ENCODE assay signal across 39 cellular contexts in the genomic region with DNA sequence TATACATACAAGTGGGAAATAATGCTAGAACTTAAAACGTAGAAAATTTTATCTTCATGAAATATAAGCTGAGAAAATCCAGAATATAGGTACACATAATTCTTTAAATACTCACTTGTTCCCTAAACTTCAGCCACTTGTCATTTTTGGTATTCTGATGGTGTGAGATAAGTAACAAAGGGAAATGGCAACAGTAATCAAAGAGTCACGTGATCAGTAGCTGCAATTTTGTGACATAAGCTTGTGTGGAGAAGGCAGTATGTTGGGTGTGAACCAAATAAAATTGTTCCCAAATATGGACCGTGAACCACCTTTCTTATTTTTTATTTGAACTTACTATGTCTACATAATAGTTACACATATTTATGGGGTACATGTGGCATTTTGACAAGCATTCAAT.
"Had no signal": no experiment of that assay in that cellular context is flagged by ENCODE, and none has a peak within 500 bp of the region (broad histone marks: within the 10 kb centered on the region; RNA-seq: fewer than 3 reads in every experiment).

No MANE protein-coding gene starts in this region.

- H3K27ac ChIP-seq: adrenal gland, ascending aorta, body of pancreas, brain microvascular endothelial cell, breast epithelium, cardiac muscle cell had no signal

- H3K36me3 Mint-ChIP-seq: activated naive CD4-positive, alpha-beta T cell treated with anti-CD3 and anti-CD28 coated beads, Interleukin-2, amount 10 ng/mL, durations not matched to agents 7 days and 5 days; activated naive CD4-positive, alpha-beta T cell treated with anti-CD3 and anti-CD28 coated beads, Interleukin-2, amount 50 U/mL, for 24 hours; activated naive CD4-positive, alpha-beta T cell treated with anti-CD3 and anti-CD28 coated beads, Interleukin-2, amount 50 U/mL, for 72 hours; activated naive CD8-positive, alpha-beta T cell; activated naive CD8-positive, alpha-beta T cell treated with anti-CD3 and anti-CD28 coated beads for 36 hours; activated naive CD8-positive, alpha-beta T cell treated with anti-CD3 and anti-CD28 coated beads, Interleukin-2, amount 10 ng/mL, durations not matched to agents 7 days and 5 days; brain had no signal

- DNase-seq: activated effector memory CD4-positive, alpha-beta T cell treated with anti-CD3 and anti-CD28 coated beads, Interleukin-2, amount 50 U/mL, for 16 hours; activated effector memory CD4-positive, alpha-beta T cell treated with Interleukin-2 at 50 U/mL for 16 hours; activated gamma-delta T cell; activated gamma-delta T cell treated with Interleukin-2 at 50 U/mL for 16 hours; activated naive CD4-positive, alpha-beta T cell; activated naive CD4-positive, alpha-beta T cell treated with anti-CD3 and anti-CD28 coated beads for 36 hours; activated naive CD4-positive, alpha-beta T cell treated with anti-CD3 and anti-CD28 coated beads, Interleukin-2, amount 10 ng/mL, durations not matched to agents 7 days and 5 days; activated naive CD4-positive, alpha-beta T cell treated with anti-CD3 and anti-CD28 coated beads, Interleukin-2, amount 50 U/mL, for 16 hours; activated naive CD4-positive, alpha-beta T cell treated with Interleukin-2 at 50 U/mL for 16 hours; activated naive CD8-positive, alpha-beta T cell treated with anti-CD3 and anti-CD28 coated beads for 36 hours; activated naive CD8-positive, alpha-beta T cell treated with anti-CD3 and anti-CD28 coated beads, Interleukin-2, amount 10 ng/mL, durations not matched to agents 7 days and 5 days; activated naive CD8-positive, alpha-beta T cell treated with anti-CD3 and anti-CD28 coated beads, Interleukin-2, amount 50 U/mL, for 24 hours; activated T-cell treated with anti-CD3 and anti-CD28 coated beads, Interleukin-2, amount 50 U/mL, for 24 hours; activated T-cell treated with anti-CD3 and anti-CD28 coated beads, Interleukin-2, amount 50 U/mL, for 4 hours; activated T-cell treated with anti-CD3 and anti-CD28 coated beads, Interleukin-2, amount 50 U/mL, for 48 hours; activated T-cell treated with anti-CD3 and anti-CD28 coated beads, Interleukin-2, amount 50 U/mL, for 72 hours; adrenal gland; amniotic stem cell; amygdala; anterior cingulate cortex; aorta; body of pancreas; brain microvascular endothelial cell; caudate nucleus; central memory CD4-positive, alpha-beta T cell; cerebellar nuclear complex had no signal

- H3K36me3 ChIP-seq: adrenal gland, ascending aorta, brain microvascular endothelial cell, breast epithelium, cardiac muscle cell had no signal

- H3K27me3 Mint-ChIP-seq: activated naive CD4-positive, alpha-beta T cell treated with anti-CD3 and anti-CD28 coated beads, Interleukin-2, amount 10 ng/mL, durations not matched to agents 7 days and 5 days; activated naive CD8-positive, alpha-beta T cell treated with anti-CD3 and anti-CD28 coated beads for 36 hours; activated naive CD8-positive, alpha-beta T cell treated with anti-CD3 and anti-CD28 coated beads, Interleukin-2, amount 10 ng/mL, durations not matched to agents 7 days and 5 days had no signal

- H3K4me1 ChIP-seq: adrenal gland, ascending aorta, body of pancreas, breast epithelium had no signal

- H3K4me3 ChIP-seq: adrenal gland, ascending aorta, body of pancreas, breast epithelium, cardiac muscle cell had no signal

- H3K9me3 ChIP-seq: adrenal gland, ascending aorta, body of pancreas, breast epithelium had no signal

- H3K4me1 Mint-ChIP-seq: activated naive CD4-positive, alpha-beta T cell treated with anti-CD3 and anti-CD28 coated beads, Interleukin-2, amount 10 ng/mL, durations not matched to agents 7 days and 5 days; activated naive CD4-positive, alpha-beta T cell treated with anti-CD3 and anti-CD28 coated beads, Interleukin-2, amount 50 U/mL, for 24 hours; activated naive CD8-positive, alpha-beta T cell treated with anti-CD3 and anti-CD28 coated beads for 36 hours; activated naive CD8-positive, alpha-beta T cell treated with anti-CD3 and anti-CD28 coated beads, Interleukin-2, amount 10 ng/mL, durations not matched to agents 7 days and 5 days; activated naive CD8-positive, alpha-beta T cell treated with anti-CD3 and anti-CD28 coated beads, Interleukin-2, amount 50 U/mL, for 24 hours; activated T-helper 17 cell treated with anti-CD3 and anti-CD28 coated beads, Interleukin-2, amount 50 U/mL, for 72 hours; central memory CD8-positive, alpha-beta T cell had no signal

- H3K4me3 Mint-ChIP-seq: activated naive CD4-positive, alpha-beta T cell treated with anti-CD3 and anti-CD28 coated beads for 36 hours; activated naive CD4-positive, alpha-beta T cell treated with anti-CD3 and anti-CD28 coated beads, Interleukin-2, amount 10 ng/mL, durations not matched to agents 7 days and 5 days; activated naive CD4-positive, alpha-beta T cell treated with anti-CD3 and anti-CD28 coated beads, Interleukin-2, amount 50 U/mL, for 24 hours; activated naive CD8-positive, alpha-beta T cell; activated naive CD8-positive, alpha-beta T cell treated with anti-CD3 and anti-CD28 coated beads for 36 hours; activated naive CD8-positive, alpha-beta T cell treated with anti-CD3 and anti-CD28 coated beads, Interleukin-2, amount 10 ng/mL, durations not matched to agents 7 days and 5 days; activated naive CD8-positive, alpha-beta T cell treated with anti-CD3 and anti-CD28 coated beads, Interleukin-2, amount 50 U/mL, for 24 hours; activated T-cell treated with anti-CD3 and anti-CD28 coated beads, Interleukin-2, amount 50 U/mL, for 24 hours; activated T-cell treated with anti-CD3 and anti-CD28 coated beads, Interleukin-2, amount 50 U/mL, for 4 hours; activated T-cell treated with anti-CD3 and anti-CD28 coated beads, Interleukin-2, amount 50 U/mL, for 72 hours; activated T-helper 1 cell treated with anti-CD3 and anti-CD28 coated beads, Interleukin-12 subunit alpha, Interleukin-12 subunit beta, Interleukin-2, Interleukin-4 antibody, amounts not matched to agents 30 ng/mL and 10 ng/mL and 1 ng/mL, durations not matched to agents 14 hours and 24 hours and 36 hours; activated T-helper 17 cell treated with anti-CD3 and anti-CD28 coated beads, Interleukin-2, amount 50 U/mL, for 72 hours; brain; central memory CD8-positive, alpha-beta T cell had no signal

- H3K27me3 ChIP-seq: adrenal gland, ascending aorta, brain microvascular endothelial cell, cardiac muscle cell had no signal

- H3K27ac Mint-ChIP-seq: activated naive CD4-positive, alpha-beta T cell treated with anti-CD3 and anti-CD28 coated beads for 36 hours; activated naive CD4-positive, alpha-beta T cell treated with anti-CD3 and anti-CD28 coated beads, Interleukin-2, amount 10 ng/mL, durations not matched to agents 7 days and 5 days; activated naive CD4-positive, alpha-beta T cell treated with anti-CD3 and anti-CD28 coated beads, Interleukin-2, amount 50 U/mL, for 72 hours; activated naive CD8-positive, alpha-beta T cell; activated naive CD8-positive, alpha-beta T cell treated with anti-CD3 and anti-CD28 coated beads for 36 hours; activated naive CD8-positive, alpha-beta T cell treated with anti-CD3 and anti-CD28 coated beads, Interleukin-2, amount 10 ng/mL, durations not matched to agents 7 days and 5 days; activated naive CD8-positive, alpha-beta T cell treated with anti-CD3 and anti-CD28 coated beads, Interleukin-2, amount 50 U/mL, for 24 hours; activated T-cell treated with anti-CD3 and anti-CD28 coated beads, Interleukin-2, amount 50 U/mL, for 24 hours; activated T-cell treated with anti-CD3 and anti-CD28 coated beads, Interleukin-2, amount 50 U/mL, for 72 hours; activated T-helper 1 cell treated with anti-CD3 and anti-CD28 coated beads, Interleukin-12 subunit alpha, Interleukin-12 subunit beta, Interleukin-2, Interleukin-4 antibody, amounts not matched to agents 30 ng/mL and 10 ng/mL and 1 ng/mL, durations not matched to agents 14 hours and 24 hours and 36 hours; activated T-helper 17 cell treated with anti-CD3 and anti-CD28 coated beads, Interleukin-2, amount 50 U/mL, for 72 hours; activated T-helper 2 cell treated with anti-CD3 and anti-CD28 coated beads, Interferon-gamma antibody, Interleukin-2, Interleukin-4, amounts not matched to agents 10 μg/mL and 5 μg/mL and 100 μg/mL, durations not matched to agents 14 hours and 24 hours and 36 hours had no signal

- ATAC-seq: activated naive CD4-positive, alpha-beta T cell treated with anti-CD3 and anti-CD28 coated beads, Interleukin-2, amount 50 U/mL, for 72 hours; activated naive CD8-positive, alpha-beta T cell treated with anti-CD3 and anti-CD28 coated beads, Interleukin-2, amount 50 U/mL, for 24 hours; activated T-cell treated with anti-CD3 and anti-CD28 coated beads, Interleukin-2, amount 50 U/mL, for 4 hours; activated T-cell treated with anti-CD3 and anti-CD28 coated beads, Interleukin-2, amount 50 U/mL, for 72 hours; activated T-helper 17 cell treated with anti-CD3 and anti-CD28 coated beads, Interleukin-2, amount 50 U/mL, for 72 hours; body of pancreas had no signal

- FAIRE-seq: astrocyte, bronchial epithelial cell had no signal

- H3K9me3 Mint-ChIP-seq: brain had no signal
